Comparison of ENCODE assay signal across 19 cellular contexts in the genomic region with DNA sequence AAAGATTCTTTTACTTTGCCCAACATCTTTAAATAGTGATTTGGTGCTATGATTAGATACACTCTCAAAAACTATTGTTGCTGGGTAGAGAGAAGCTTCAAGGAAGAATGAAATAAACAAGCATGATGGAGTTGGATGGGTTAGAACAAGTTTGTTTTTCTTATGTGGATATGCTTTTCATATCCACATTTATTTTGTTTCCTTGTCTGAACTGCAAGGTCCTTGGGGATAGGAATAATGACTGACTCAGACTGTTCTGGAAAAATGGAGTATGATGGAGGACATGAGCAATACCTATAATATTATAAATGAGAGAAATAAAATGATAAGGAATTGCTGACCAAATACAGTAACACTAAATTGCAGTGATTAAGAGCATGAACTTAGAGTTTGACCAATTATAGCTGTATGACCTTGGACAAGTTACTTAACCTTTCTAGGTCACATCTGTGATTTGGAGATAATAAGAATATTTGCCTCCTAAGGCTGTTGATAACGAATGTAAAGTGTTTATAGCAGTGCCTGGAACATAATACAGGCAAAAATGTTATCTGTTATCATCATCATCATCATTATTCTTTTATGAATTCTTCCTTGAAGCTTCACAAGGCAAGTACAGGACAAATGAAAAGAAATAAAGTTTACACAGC.
"Had no signal": no experiment of that assay in that cellular context is flagged by ENCODE, and none has a peak within 500 bp of the region (broad histone marks: within the 10 kb centered on the region; RNA-seq: fewer than 3 reads in every experiment).

No MANE protein-coding gene starts in this region.

- H3K4me3 Mint-ChIP-seq: endodermal cell, naive B cell, nephron progenitor cell had no signal

- H2AFZ ChIP-seq: hepatocyte had no signal

- H3K27ac Mint-ChIP-seq: endodermal cell, naive B cell, nephron progenitor cell had no signal

- H3K9me3 ChIP-seq: vagina had no signal

- H3K4me1 ChIP-seq: vagina had no signal

- H3K4me2 ChIP-seq: hepatocyte had no signal

- H3K36me3 ChIP-seq: tibial artery, upper lobe of left lung, vagina had no signal

- H3K27ac ChIP-seq: coronary artery, hepatocyte, skin epidermis, tibial artery, upper lobe of left lung, vagina had no signal

- ATAC-seq: left colon; left ventricle myocardium superior; sciatic nerve; stimulated activated naive CD8-positive, alpha-beta T cell treated with anti-CD3 and anti-CD28 coated beads, Interleukin-15, Interleukin-2, amounts not matched to agents 100 U/mL and 50 U/mL, for 24 hours had no signal

- H3K4me3 ChIP-seq: coronary artery, hepatocyte, lung, skin epidermis, tibial artery, upper lobe of left lung, vagina had no signal

- DNase-seq: effector CD4-positive, alpha-beta T cell; endodermal cell; erythroblast; left colon; left ventricle myocardium superior; mesendoderm; naive B cell; nephron progenitor cell; stimulated activated CD4-positive, alpha-beta T cell treated with anti-CD3 and anti-CD28 coated beads, Interleukin-2, amount 100 ng/mL, for 48 hours; stimulated activated naive CD8-positive, alpha-beta T cell treated with anti-CD3 and anti-CD28 coated beads, Interleukin-15, Interleukin-2, amounts not matched to agents 100 U/mL and 50 U/mL, for 24 hours; tibial artery; upper lobe of left lung had no signal

- H3K4me1 Mint-ChIP-seq: endodermal cell, naive B cell had no signal

- H3K27me3 ChIP-seq: hepatocyte, tibial artery, upper lobe of left lung, vagina had no signal

- FAIRE-seq: endothelial cell of umbilical vein had no signal

- H3K79me2 ChIP-seq: hepatocyte had no signal
